18 cellular contexts compared by ENCODE assay signal in genomic region chr11:13718394-13718793, GRCh38. TPM values are rescaled to one million over a fixed set of nuclear protein-coding genes. Genes with fewer than 3 reads are reported as not detected.
A peak's percentile ranks its signal among the peaks of the same experiment; 100 is the strongest.
DNase-seq lines count a peak whose midpoint lies in the region; ATAC-seq and FAIRE-seq lines count a peak whose summit lies in the region.
"Had no signal": no experiment of that assay in that cellular context is flagged by ENCODE, and none has a peak within 500 bp of the region (broad histone marks: within the 10 kb centered on the region; RNA-seq: fewer than 3 reads in every experiment).

No MANE protein-coding gene starts in this region.

- H3K4me3 Mint-ChIP-seq in T-helper 2 cell treated with Interferon-gamma antibody and Interleukin-4, amounts not matched to agents 5 μg/mL and 100 μg/mL, for 36 hours = no peak overlapping the region
- H3K4me3 Mint-ChIP-seq in memory B cell = no peak overlapping the region
- H3K4me3 Mint-ChIP-seq in stimulated activated effector memory CD8-positive, alpha-beta T cell treated with anti-CD3 and anti-CD28 coated beads, Interleukin-12 subunit alpha, Interleukin-12 subunit beta, amount 100 ng/mL, for 72 hours = no peak overlapping the region

- peaks cover 54% of the 10 kb centered on the region for H3F3A ChIP-seq in GM23248 (ENCODE audit: insufficient read depth)

- H3K9me3 Mint-ChIP-seq in T-helper 2 cell treated with Interferon-gamma antibody and Interleukin-4, amounts not matched to agents 5 μg/mL and 100 μg/mL, for 36 hours = no peaks in the 10 kb centered on the region
- H3K9me3 Mint-ChIP-seq in memory B cell = no peaks in the 10 kb centered on the region
- no peaks in the 10 kb centered on the region for H3K9me3 Mint-ChIP-seq in stimulated activated effector memory CD8-positive, alpha-beta T cell treated with anti-CD3 and anti-CD28 coated beads, Interleukin-12 subunit alpha, Interleukin-12 subunit beta, amount 100 ng/mL, for 72 hours

- no peaks in the 10 kb centered on the region for H3K27me3 Mint-ChIP-seq in T-helper 2 cell treated with Interferon-gamma antibody and Interleukin-4, amounts not matched to agents 5 μg/mL and 100 μg/mL, for 36 hours (ENCODE audit: low read depth)
- H3K27me3 Mint-ChIP-seq in memory B cell = no peaks in the 10 kb centered on the region

- no peaks in the 10 kb centered on the region for H3K79me2 ChIP-seq in GM23248 (ENCODE audit: insufficient read depth)

- H3K36me3 Mint-ChIP-seq in T-helper 2 cell treated with Interferon-gamma antibody and Interleukin-4, amounts not matched to agents 5 μg/mL and 100 μg/mL, for 36 hours (ENCODE audit: low read depth) = peaks cover 35% of the 10 kb centered on the region
- peaks cover 32% of the 10 kb centered on the region for H3K36me3 Mint-ChIP-seq in memory B cell
- peaks cover 82% of the 10 kb centered on the region for H3K36me3 Mint-ChIP-seq in stimulated activated effector memory CD8-positive, alpha-beta T cell treated with anti-CD3 and anti-CD28 coated beads, Interleukin-12 subunit alpha, Interleukin-12 subunit beta, amount 100 ng/mL, for 72 hours

- DNase-seq in GM23248 (no peak), memory B cell (ENCODE audit: low spot score in 2 of 2) (no peak), head of caudate nucleus (no peak), small intestine (no peak), left colon (no peak)
- no peak for DNase-seq in T-helper 2 cell treated with Interferon-gamma antibody and Interleukin-4, amounts not matched to agents 5 μg/mL and 100 μg/mL, for 36 hours (ENCODE audit: low spot score)
- no peak for DNase-seq in stimulated activated effector memory CD8-positive, alpha-beta T cell treated with anti-CD3 and anti-CD28 coated beads, Interleukin-12 subunit alpha, Interleukin-12 subunit beta, amount 100 ng/mL, for 72 hours (ENCODE audit: low spot score in 2 of 2)
- DNase-seq: ACHN, AML-193, KG1, NCI-H1694 treated with DMSO at 0.1 percent for 48 hours, NCI-H510A, NCI-H774, SHP77 had no signal

- H3K27ac ChIP-seq in GM23248 (0 out of 2 replicates have a peak overlapping the region, but pooled peaks have one; percentile 7), small intestine (ENCODE audit: low read depth in 1 of 2, low read length in 1 of 2) (no peak overlapping the region)
- H3K27ac ChIP-seq: C4-2B had no signal

- peak overlapping the region; percentile 29 for H3K4me2 ChIP-seq in GM23248 (ENCODE audit: unreplicated experiment)

- H3K27ac Mint-ChIP-seq in T-helper 2 cell treated with Interferon-gamma antibody and Interleukin-4, amounts not matched to agents 5 μg/mL and 100 μg/mL, for 36 hours = peak overlapping the region; percentile 2
- H3K27ac Mint-ChIP-seq in memory B cell = peak overlapping the region; percentile 47
- peak overlapping the region; percentile 60 for H3K27ac Mint-ChIP-seq in stimulated activated effector memory CD8-positive, alpha-beta T cell treated with anti-CD3 and anti-CD28 coated beads, Interleukin-12 subunit alpha, Interleukin-12 subunit beta, amount 100 ng/mL, for 72 hours

- peaks cover 47% of the 10 kb centered on the region for H3K36me3 ChIP-seq in GM23248 (ENCODE audit: low read depth)
- peaks cover 2 to 10% of the 10 kb centered on the region in 2 donors for H3K36me3 ChIP-seq in small intestine (ENCODE audit: control insufficient read depth in 2 of 2, insufficient read depth in 2 of 2, low read length in 2 of 2)

- FAIRE-seq in small intestine (lab: Jason Lieb, UNC) = no peak
- FAIRE-seq: D721Med, GM12891, GM18507 had no signal

- H3K9me3 ChIP-seq in GM23248 (ENCODE audit: low read depth) (no peaks in the 10 kb centered on the region), small intestine (ENCODE audit: control insufficient read depth, low read depth) (no peaks in the 10 kb centered on the region)

- H2AFZ ChIP-seq in GM23248 = no peak overlapping the region

- no peaks in the 10 kb centered on the region for H4K20me1 ChIP-seq in GM23248 (ENCODE audit: insufficient read depth)

- peaks cover 35% of the 10 kb centered on the region for H3K4me1 ChIP-seq in GM23248 (ENCODE audit: insufficient read depth)
- H3K4me1 ChIP-seq in small intestine (ENCODE audit: control insufficient read depth in 2 of 2, insufficient read depth in 1 of 2, low read depth in 1 of 2, low read length in 1 of 2) = no peaks in the 10 kb centered on the region

- H3K4me1 Mint-ChIP-seq in T-helper 2 cell treated with Interferon-gamma antibody and Interleukin-4, amounts not matched to agents 5 μg/mL and 100 μg/mL, for 36 hours (ENCODE audit: low read depth) = peaks cover 8% of the 10 kb centered on the region
- no peaks in the 10 kb centered on the region for H3K4me1 Mint-ChIP-seq in memory B cell
- H3K4me1 Mint-ChIP-seq in stimulated activated effector memory CD8-positive, alpha-beta T cell treated with anti-CD3 and anti-CD28 coated beads, Interleukin-12 subunit alpha, Interleukin-12 subunit beta, amount 100 ng/mL, for 72 hours = peaks cover 16% of the 10 kb centered on the region

- no peaks in the 10 kb centered on the region for H3K27me3 ChIP-seq in GM23248 (replicated peaks; ENCODE audit: insufficient read depth)
- H3K27me3 ChIP-seq in small intestine (ENCODE audit: control insufficient read depth in 2 of 2, insufficient read depth in 2 of 2, low read length in 2 of 2) = no peaks in the 10 kb centered on the region

- H3K9me2 ChIP-seq in GM23248 (ENCODE audit: insufficient read depth) = no peaks in the 10 kb centered on the region

- in situ Hi-C loops in GM23248 (cut with MboI) = no loop called here

- H3K9ac ChIP-seq in GM23248 = no peak overlapping the region

- H3K4me3 ChIP-seq in GM23248 (no peak overlapping the region), small intestine (ENCODE audit: low read depth in 1 of 2, low read length in 2 of 2) (no peak overlapping the region)

- intact Hi-C loops in head of caudate nucleus (cut with DNase I) = no loop called here
- intact Hi-C loops in left colon (cut with DNase I, micrococcal nuclease) = no loop called here

- ATAC-seq in memory B cell (ENCODE audit: low read depth) (no peak), left colon (no peak)
- no peak for ATAC-seq in stimulated activated effector memory CD8-positive, alpha-beta T cell treated with anti-CD3 and anti-CD28 coated beads, Interleukin-12 subunit alpha, Interleukin-12 subunit beta, amount 100 ng/mL, for 72 hours

RNA-seq across cellular contexts. Expression of gene FAR1, which starts 49.9 kb away (rescaled TPM):
- 48.4 and 56.1 TPM in 2 replicates for total RNA-seq in GM23248 (2014; rRNA removed; shearing (Covaris generic))
- polyA plus RNA-seq in GM23248 (2016; fragmentation: Nextera tagmentation; extraction: Ambion mirVana) = 37.4 and 40.4 TPM in 2 replicates
- 10 to 100 TPM; 19.7 to 40.9 (median 22.5) TPM for polyA plus RNA-seq in small intestine
- total RNA-seq in left colon = 100 to 1,000 TPM in 1 of 2 donors, 10 to 100 TPM in 1; 99.5 to 103 TPM

Comparison
In these comparisons a context has a peak if more than half of its experiments do, and no peak if none do; other contexts are left out.
1. H3K27ac Mint-ChIP-seq: peak in every context shown above with its lines; median percentile 60 in stimulated activated effector memory CD8-positive, alpha-beta T cell treated with anti-CD3 and anti-CD28 coated beads, Interleukin-12 subunit alpha, Interleukin-12 subunit beta, amount 100 ng/mL, for 72 hours; 47 in memory B cell; 2 in T-helper 2 cell treated with Interferon-gamma antibody and Interleukin-4, amounts not matched to agents 5 μg/mL and 100 μg/mL, for 36 hours.